In the genomic region with DNA sequence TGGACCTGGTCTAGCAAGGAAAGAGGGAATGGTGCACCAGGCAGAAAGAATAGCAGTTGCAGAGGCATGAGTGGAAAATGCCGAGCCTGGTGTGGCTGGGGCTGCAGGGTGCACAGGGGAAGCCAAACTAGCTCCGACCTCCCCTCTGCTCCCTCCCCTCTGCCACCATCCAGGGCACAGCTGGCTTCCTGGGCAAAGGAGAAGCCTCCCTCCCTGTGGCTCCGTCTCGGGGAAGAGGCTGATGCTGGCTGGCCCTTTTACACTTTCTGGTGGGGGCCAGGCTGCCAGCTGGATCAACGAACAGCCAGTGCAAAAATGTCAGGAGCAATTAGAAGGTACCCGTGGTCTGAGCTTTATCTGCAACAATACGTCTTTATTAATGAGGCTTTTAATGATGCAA, we compare ENCODE assay signal across 2 cellular contexts. TPM values are rescaled to one million over a fixed set of nuclear protein-coding genes. Genes with fewer than 3 reads are reported as not detected.
"Had no signal": no experiment of that assay in that cellular context is flagged by ENCODE, and none has a peak within 500 bp of the region (broad histone marks: within the 10 kb centered on the region; RNA-seq: fewer than 3 reads in every experiment).

No MANE protein-coding gene starts in this region.

RNA-seq across cellular contexts. Expression of gene KCNJ12, which starts 37.2 kb away (rescaled TPM):
- total RNA-seq: HepG2, SJSA1 had no signal
- polyA plus RNA-seq: HepG2 had no signal
